Comparison of ENCODE assay signal across 8 cellular contexts in the genomic region with DNA sequence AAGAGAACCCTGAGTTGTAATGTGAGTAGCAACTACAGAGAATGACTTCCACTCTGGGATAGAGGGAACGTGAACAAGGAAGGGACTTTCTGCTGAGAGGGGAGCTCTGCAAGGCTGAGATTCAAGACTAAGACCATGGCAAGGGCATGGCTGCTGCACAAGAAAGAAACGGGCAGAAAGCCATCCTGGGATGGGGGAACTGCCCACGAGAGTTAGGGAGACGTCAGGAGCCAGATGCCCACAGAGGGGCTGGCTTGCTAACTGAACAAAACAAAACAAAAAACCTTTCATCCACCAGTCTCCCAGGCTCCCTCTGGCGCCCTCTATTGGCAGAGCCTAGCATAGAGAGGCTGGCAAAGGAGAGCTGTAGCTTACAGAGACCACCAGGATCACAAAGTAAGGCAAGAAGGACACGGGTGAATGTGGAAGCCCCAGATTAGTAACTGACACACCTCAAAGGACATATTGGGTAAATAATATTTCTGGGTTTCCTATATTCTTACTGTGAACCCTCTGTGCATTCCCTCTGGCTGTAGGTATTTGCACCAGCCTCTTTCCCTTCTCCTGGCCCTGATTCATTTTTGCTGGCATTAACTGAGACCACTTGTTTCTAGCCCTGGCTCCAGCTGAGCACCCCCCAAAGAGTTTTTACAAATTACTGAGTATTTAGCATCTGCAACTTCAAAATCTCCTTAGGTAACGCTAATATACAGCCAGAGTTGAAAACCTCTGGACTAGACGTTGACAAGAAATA.
DNase-seq lines count a peak whose midpoint lies in the region; ATAC-seq and TF ChIP-seq lines count a peak whose summit lies in the region.

No MANE protein-coding gene starts in this region.

- in situ Hi-C loops in KBM-7 (cut with MboI; ENCODE audit: low pct_unique_long_range_greater_than_20kb, low sequenced_read_pairs), result no loop called here

- TF ChIP-seq CTCF in epithelial cell of esophagus (IDR thresholded peaks at IDR 0.05; ENCODE audit: insufficient read depth, low read depth, low read length, missing control alignments), result peak; percentile 98

- DNase-seq in NCI-H146 (lab: John Stamatoyannopoulos, UW) (peak; percentile 43), NCI-H146 treated with DMSO at 0.1 percent for 48 hours (lab: John Stamatoyannopoulos, UW; ENCODE audit: unreplicated experiment) (no peak), KBM-7 (peak; percentile 83), T-helper 9 cell (peak; percentile 1), epithelial cell of esophagus (ENCODE audit: low read depth) (peak; percentile 52), middle frontal gyrus (ENCODE audit: extremely low spot score, low spot score) (peak; percentile 63), substantia nigra (lab: John Stamatoyannopoulos, UW) (peak in 45 of 49 donors; percentile 8 to 89 (median 64))

- no peak overlapping the region for H3K27ac ChIP-seq in substantia nigra (ENCODE audit: low read depth, low read length, poor library complexity, severe bottlenecking)

- no peak for ATAC-seq in GM18498 (IDR thresholded peaks at IDR 0.05; ENCODE audit: unreplicated experiment)

- H3K4me3 ChIP-seq in epithelial cell of esophagus (ENCODE audit: low read length), result no peak overlapping the region
